Comparison of ENCODE assay signal across 37 cellular contexts in the genomic region with DNA sequence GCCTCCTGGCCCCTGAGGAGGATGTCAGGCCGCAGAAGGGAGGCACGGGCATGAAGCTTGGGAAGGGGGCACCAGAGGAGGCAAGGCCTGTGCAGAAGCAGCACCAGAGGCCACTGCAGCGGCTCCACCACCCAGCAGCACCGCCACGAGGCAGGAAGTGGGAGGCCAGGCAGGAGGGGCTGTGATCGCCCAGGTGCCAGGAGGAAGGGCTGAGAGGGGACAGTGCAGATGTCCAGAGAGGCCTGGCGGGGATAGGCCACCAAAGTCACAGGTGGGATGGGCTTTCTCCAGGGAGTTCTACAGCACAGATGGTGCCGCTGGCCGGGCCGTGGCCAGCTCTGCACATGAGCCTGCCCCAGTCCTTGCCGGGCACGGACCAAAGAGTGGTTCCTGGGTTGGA. TPM values are rescaled to one million over a fixed set of nuclear protein-coding genes. Genes with fewer than 3 reads are reported as not detected.
DNase-seq lines count a peak whose midpoint lies in the region; ATAC-seq, FAIRE-seq and TF ChIP-seq lines count a peak whose summit lies in the region.
"Had no signal": no experiment of that assay in that cellular context is flagged by ENCODE, and none has a peak within 500 bp of the region (broad histone marks: within the 10 kb centered on the region; RNA-seq: fewer than 3 reads in every experiment).

No MANE protein-coding gene starts in this region.

- H4K20me1 ChIP-seq in GM23338 (replicated peaks; ENCODE audit: insufficient read depth): no peaks in the 10 kb centered on the region

- TF ChIP-seq CTCF in GM23338 (conservative IDR thresholded peaks at IDR 0.05; ENCODE audit: low read depth in 2 of 2) (no peak), WTC11 (IDR thresholded peaks at IDR 0.05) (no peak), neural crest cell (conservative IDR thresholded peaks at IDR 0.05) (no peak)

- H2AFZ ChIP-seq in GM23338: no peak overlapping the region
- H2AFZ ChIP-seq: parathyroid adenoma, PC-9 had no signal

- no peaks in the 10 kb centered on the region for H3K36me3 ChIP-seq in GM23338 (ENCODE audit: insufficient read depth)
- H3K36me3 ChIP-seq: adrenal gland, HAP-1, heart right ventricle, spleen, stomach, thyroid gland, uterus had no signal

- DNase-seq in activated CD8-positive, alpha-beta memory T cell treated with anti-CD3 and anti-CD28 coated beads, Interleukin-2, amount 10 ng/mL, durations not matched to agents 7 days and 5 days: peak; percentile 40
- no peak for DNase-seq in activated CD8-positive, alpha-beta memory T cell treated with anti-CD3 and anti-CD28 coated beads, Interleukin-2, amount 50 U/mL, for 4 hours
- DNase-seq in GM23338 (ENCODE audit: low spot score) (no peak), WTC11 (ENCODE audit: low spot score) (no peak), neural crest cell (ENCODE audit: low read depth, low spot score) (no peak), GM12892 (ENCODE audit: insufficient read length) (no peak), SW480 (ENCODE audit: low spot score) (no peak)
- DNase-seq in NK-92 treated with Interleukin-12 subunit alpha and Interleukin-12 subunit beta, amount 100 ng/mL, for 24 hours (lab: John Stamatoyannopoulos, UW): no peak
- DNase-seq: activated CD4-positive, alpha-beta T cell treated with anti-CD3 and anti-CD28 coated beads for 4 hours; activated T-cell treated with anti-CD3 and anti-CD28 coated beads, Interleukin-2, amount 50 U/mL, for 72 hours; body of pancreas; CD8-positive, alpha-beta T cell; dorsolateral prefrontal cortex; heart right ventricle; kidney glomerular epithelial cell; mammary epithelial cell; NCI-H1417; NCI-H2029; NCI-H524 treated with DMSO at 0.1 percent for 48 hours; PC-9; right cardiac atrium; stimulated activated CD4-positive, alpha-beta T cell treated with anti-CD3 and anti-CD28 coated beads, Interleukin-2, amount 100 ng/mL, for 24 hours; stomach; thyroid gland; uterus had no signal

- no peak overlapping the region for H3K27ac Mint-ChIP-seq in activated CD8-positive, alpha-beta memory T cell treated with anti-CD3 and anti-CD28 coated beads, Interleukin-2, amount 10 ng/mL, durations not matched to agents 7 days and 5 days
- H3K27ac Mint-ChIP-seq in GM23338 (no peak overlapping the region), WTC11 (no peak overlapping the region), neural crest cell (ENCODE audit: unreplicated experiment) (peak overlapping the region; percentile 81)
- H3K27ac Mint-ChIP-seq: activated T-cell treated with anti-CD3 and anti-CD28 coated beads, Interleukin-2, amount 50 U/mL, for 72 hours; CD8-positive, alpha-beta T cell; T-helper 2 cell treated with Interferon-gamma antibody and Interleukin-4, amounts not matched to agents 5 μg/mL and 100 μg/mL, for 36 hours had no signal

- H3K4me3 Mint-ChIP-seq in activated CD8-positive, alpha-beta memory T cell treated with anti-CD3 and anti-CD28 coated beads, Interleukin-2, amount 10 ng/mL, durations not matched to agents 7 days and 5 days: no peak overlapping the region
- H3K4me3 Mint-ChIP-seq in GM23338 (no peak overlapping the region), WTC11 (no peak overlapping the region), neural crest cell (no peak overlapping the region)
- H3K4me3 Mint-ChIP-seq: activated T-cell treated with anti-CD3 and anti-CD28 coated beads, Interleukin-2, amount 50 U/mL, for 72 hours; CD8-positive, alpha-beta T cell; T-helper 2 cell treated with Interferon-gamma antibody and Interleukin-4, amounts not matched to agents 5 μg/mL and 100 μg/mL, for 36 hours had no signal

- no peaks in the 10 kb centered on the region for H3K9me2 ChIP-seq in GM23338 (ENCODE audit: insufficient read depth)

- no peak overlapping the region for H3K4me2 ChIP-seq in GM23338
- H3K4me2 ChIP-seq: PC-9 had no signal

- no peak for TF ChIP-seq POLR2A in GM12892 (IDR thresholded peaks at IDR 0.05; ENCODE audit: low read depth, low read length)

- no peak overlapping the region for H3K27ac ChIP-seq in GM23338 (ENCODE audit: low read depth)
- H3K27ac ChIP-seq: adrenal gland, body of pancreas, dorsolateral prefrontal cortex, heart right ventricle, HL-60, parathyroid adenoma, PC-9, spleen, stomach, thyroid gland, uterus had no signal

- ATAC-seq in activated CD8-positive, alpha-beta memory T cell treated with anti-CD3 and anti-CD28 coated beads, Interleukin-2, amount 10 ng/mL, durations not matched to agents 7 days and 5 days: no peak
- ATAC-seq in GM23338 (peak; percentile 17), WTC11 (peak; percentile 19; the same call in 1 of the 2 replicates)
- ATAC-seq: activated T-cell treated with anti-CD3 and anti-CD28 coated beads, Interleukin-2, amount 50 U/mL, for 72 hours; body of pancreas; CD8-positive, alpha-beta T cell; heart right ventricle; right cardiac atrium had no signal

- no peaks in the 10 kb centered on the region for H3K36me3 Mint-ChIP-seq in activated CD8-positive, alpha-beta memory T cell treated with anti-CD3 and anti-CD28 coated beads, Interleukin-2, amount 10 ng/mL, durations not matched to agents 7 days and 5 days
- H3K36me3 Mint-ChIP-seq in GM23338 (ENCODE audit: low read depth) (no peaks in the 10 kb centered on the region), WTC11 (no peaks in the 10 kb centered on the region), neural crest cell (ENCODE audit: low read depth) (no peaks in the 10 kb centered on the region)
- H3K36me3 Mint-ChIP-seq: CD8-positive, alpha-beta T cell had no signal

- H3K79me2 ChIP-seq in GM23338 (replicated peaks; ENCODE audit: insufficient read depth): no peaks in the 10 kb centered on the region
- H3K79me2 ChIP-seq: parathyroid adenoma had no signal

- peaks cover 3% of the 10 kb centered on the region for H3K4me1 Mint-ChIP-seq in activated CD8-positive, alpha-beta memory T cell treated with anti-CD3 and anti-CD28 coated beads, Interleukin-2, amount 10 ng/mL, durations not matched to agents 7 days and 5 days
- no peaks in the 10 kb centered on the region; the same call in 2 of the 3 replicates for H3K4me1 Mint-ChIP-seq in GM23338
- no peaks in the 10 kb centered on the region for H3K4me1 Mint-ChIP-seq in WTC11
- peaks cover 24% of the 10 kb centered on the region for H3K4me1 Mint-ChIP-seq in neural crest cell

- CTCF ChIA-PET in activated CD8-positive, alpha-beta memory T cell treated with anti-CD3 and anti-CD28 coated beads, Interleukin-2, amount 10 ng/mL, durations not matched to agents 7 days and 5 days (lab: Charles Lee): no interaction called here
- CTCF ChIA-PET in WTC11 (lab: Charles Lee): interaction anchor here (6.0 kb wide), 1 partner anchor 72 kb away, joined by 104 read pairs; the partner anchor contains the start of gene PRSS56

- peaks cover 5% of the 10 kb centered on the region for H3K27me3 Mint-ChIP-seq in activated CD8-positive, alpha-beta memory T cell treated with anti-CD3 and anti-CD28 coated beads, Interleukin-2, amount 10 ng/mL, durations not matched to agents 7 days and 5 days
- H3K27me3 Mint-ChIP-seq in GM23338 (ENCODE audit: insufficient read depth, low read depth, poor library complexity): peaks cover 15% of the 10 kb centered on the region
- no peaks in the 10 kb centered on the region for H3K27me3 Mint-ChIP-seq in WTC11 (ENCODE audit: low read depth)
- no peaks in the 10 kb centered on the region for H3K27me3 Mint-ChIP-seq in neural crest cell (ENCODE audit: low read depth)

- no peak overlapping the region for H3K4me3 ChIP-seq in GM23338
- H3K4me3 ChIP-seq: adrenal gland, body of pancreas, dorsolateral prefrontal cortex, HAP-1, heart right ventricle, PC-9, spleen, stomach, thyroid gland, uterus had no signal

- FAIRE-seq in GM12892 (lab: Jason Lieb, UNC): no peak
- FAIRE-seq: endothelial cell of umbilical vein, frontal cortex, GM12891 had no signal

- H3F3A ChIP-seq in GM23338 (replicated peaks; ENCODE audit: low read depth): no peaks in the 10 kb centered on the region

- no peaks in the 10 kb centered on the region for H3K9me3 Mint-ChIP-seq in activated CD8-positive, alpha-beta memory T cell treated with anti-CD3 and anti-CD28 coated beads, Interleukin-2, amount 10 ng/mL, durations not matched to agents 7 days and 5 days (ENCODE audit: low read depth)
- no peaks in the 10 kb centered on the region for H3K9me3 Mint-ChIP-seq in GM23338
- no peaks in the 10 kb centered on the region for H3K9me3 Mint-ChIP-seq in WTC11
- no peaks in the 10 kb centered on the region for H3K9me3 Mint-ChIP-seq in neural crest cell
- H3K9me3 Mint-ChIP-seq: activated T-cell treated with anti-CD3 and anti-CD28 coated beads, Interleukin-2, amount 50 U/mL, for 72 hours; CD8-positive, alpha-beta T cell; T-helper 2 cell treated with Interferon-gamma antibody and Interleukin-4, amounts not matched to agents 5 μg/mL and 100 μg/mL, for 36 hours had no signal

- POLR2A ChIA-PET in WTC11 (lab: Charles Lee): no interaction called here

- no peaks in the 10 kb centered on the region for H3K4me1 ChIP-seq in GM23338 (ENCODE audit: insufficient read depth)
- H3K4me1 ChIP-seq: adrenal gland, body of pancreas, HAP-1, heart right ventricle, parathyroid adenoma, stomach, thyroid gland, uterus had no signal

- no peaks in the 10 kb centered on the region for H3K27me3 ChIP-seq in GM23338 (ENCODE audit: insufficient read depth)
- H3K27me3 ChIP-seq: adrenal gland, body of pancreas, dorsolateral prefrontal cortex, heart right ventricle, spleen, thyroid gland, uterus had no signal

TF ChIP-seq in GM23338, 12 proteins besides CTCF, POLR2A, EP300 and RAD21 (continues in another document):
- no peak for TF ChIP-seq JUNB (IDR thresholded peaks at IDR 0.05; ENCODE audit: unreplicated experiment)

RNA-seq across cellular contexts. Expression of gene ALPI, which starts 6.0 kb away (rescaled TPM):
- total RNA-seq in activated CD8-positive, alpha-beta memory T cell treated with anti-CD3 and anti-CD28 coated beads, Interleukin-2, amount 10 ng/mL, durations not matched to agents 7 days and 5 days: not detected
- not detected in 2 replicates for total RNA-seq in GM23338 (2014; rRNA removed; shearing (Covaris generic))
- not detected in 2 replicates for polyA plus RNA-seq in GM23338 (2016; fragmentation: Nextera tagmentation; extraction: Ambion mirVana)
- total RNA-seq in WTC11 (2021) (not detected in 3 replicates), neural crest cell (not detected in 2 replicates)
- not detected for polyA plus RNA-seq in GM12892 (2012; ENCODE audit: missing spikeins)
- total RNA-seq: A673; activated T-cell treated with anti-CD3 and anti-CD28 coated beads, Interleukin-2, amount 50 U/mL, for 72 hours; adrenal gland; body of pancreas; CD8-positive, alpha-beta T cell; cerebellum; dorsolateral prefrontal cortex; endothelial cell of umbilical vein; frontal cortex; heart right ventricle; mammary epithelial cell; PC-9; right cardiac atrium; spleen; thyroid gland; uterus had no signal
- polyA plus RNA-seq: adrenal gland, endothelial cell of umbilical vein, heart right ventricle, mammary epithelial cell, neural cell, right cardiac atrium, spleen, stomach had no signal

RNA-seq across cellular contexts. Expression of gene ECEL1, which starts 37.7 kb away (rescaled TPM):
- under 1 TPM in 1 of 2 experiments, not detected in 1; 0.21 TPM for total RNA-seq in activated CD8-positive, alpha-beta memory T cell treated with anti-CD3 and anti-CD28 coated beads, Interleukin-2, amount 10 ng/mL, durations not matched to agents 7 days and 5 days
- total RNA-seq in GM23338 (2014; rRNA removed; shearing (Covaris generic)): 17.5 and 18.0 TPM in 2 replicates
- polyA plus RNA-seq in GM23338 (2016; fragmentation: Nextera tagmentation; extraction: Ambion mirVana): 6.7 and 9.3 TPM in 2 replicates
- total RNA-seq in WTC11 (2021) (21.4 to 23.3 TPM (median 21.9 TPM) in 3 replicates), neural crest cell (42.9 and 43.9 TPM in 2 replicates)
- not detected for polyA plus RNA-seq in GM12892 (2012; ENCODE audit: missing spikeins)
- total RNA-seq: CD8-positive, alpha-beta T cell; endothelial cell of umbilical vein; mammary epithelial cell; PC-9 had no signal
- polyA plus RNA-seq: endothelial cell of umbilical vein, mammary epithelial cell had no signal

RNA-seq across cellular contexts. Expression of gene ALPG, which starts 43.3 kb away (rescaled TPM):
- total RNA-seq in activated CD8-positive, alpha-beta memory T cell treated with anti-CD3 and anti-CD28 coated beads, Interleukin-2, amount 10 ng/mL, durations not matched to agents 7 days and 5 days: not detected
- total RNA-seq in GM23338 (2014; rRNA removed; shearing (Covaris generic)): 2.5 and 3.8 TPM in 2 replicates
- 0.89 and 1.4 TPM in 2 replicates for polyA plus RNA-seq in GM23338 (2016; fragmentation: Nextera tagmentation; extraction: Ambion mirVana)
- 0.94 to 1.3 TPM (median 1.2 TPM) in 3 replicates for total RNA-seq in WTC11 (2021)
- total RNA-seq in neural crest cell: not detected in 2 replicates
- not detected for polyA plus RNA-seq in GM12892 (2012; ENCODE audit: missing spikeins)
- total RNA-seq: A673; activated T-cell treated with anti-CD3 and anti-CD28 coated beads, Interleukin-2, amount 50 U/mL, for 72 hours; adrenal gland; body of pancreas; CD8-positive, alpha-beta T cell; cerebellum; endothelial cell of umbilical vein; frontal cortex; heart right ventricle; mammary epithelial cell; right cardiac atrium; spleen; stomach; thyroid gland; uterus had no signal
- polyA plus RNA-seq: adrenal gland, endothelial cell of umbilical vein, heart right ventricle, neural cell, right cardiac atrium, spleen, stomach had no signal

Comparison
In these comparisons a context has a peak if more than half of its experiments do, and no peak if none do; other contexts are left out.
1. RNA of gene ECEL1, which starts 37.7 kb away (total RNA-seq): 42.9 to 43.9 TPM in neural crest cell, 21.4 to 23.3 TPM in WTC11 and 17.5 to 18.0 TPM in GM23338; 0.21 TPM in activated CD8-positive, alpha-beta memory T cell treated with anti-CD3 and anti-CD28 coated beads, Interleukin-2, amount 10 ng/mL, durations not matched to agents 7 days and 5 days; every median in the first group is over 10 times any median in the second.